In genomic region chr2:83196225-83196624, GRCh38 we compare ENCODE assay signal across 1 cellular context.
TF ChIP-seq lines count a peak whose summit lies in the region.

No MANE protein-coding gene starts in this region.

TF ChIP-seq in HepG2, 621 proteins besides CTCF, POLR2A, EP300 and RAD21 (continued from another document):
- TF ChIP-seq ZNF318 (CRISPR knock-in tag; IDR thresholded peaks at IDR 0.05): no peak
- TF ChIP-seq SPEN (CRISPR knock-in tag; IDR thresholded peaks at IDR 0.05; ENCODE audit: low read depth): no peak
- no peak for TF ChIP-seq PRDM4 (CRISPR knock-in tag; IDR thresholded peaks at IDR 0.05; ENCODE audit: borderline replicate concordance)
- TF ChIP-seq STAG1 (CRISPR knock-in tag; IDR thresholded peaks at IDR 0.05): peak; percentile 67
- no peak for TF ChIP-seq ZNF10 (CRISPR knock-in tag; IDR thresholded peaks at IDR 0.05; ENCODE audit: borderline replicate concordance, low read depth)
- no peak for TF ChIP-seq KDM2A (CRISPR knock-in tag; IDR thresholded peaks at IDR 0.05; ENCODE audit: borderline replicate concordance, low read depth)
- peak; percentile 31; the same call in 1 of the 2 replicates for TF ChIP-seq SMC3 (IDR thresholded peaks at IDR 0.05; ENCODE audit: low read length)
- no peak for TF ChIP-seq ZNF556 (CRISPR knock-in tag; IDR thresholded peaks at IDR 0.05; ENCODE audit: borderline replicate concordance)
